ENCODE assay signal across 30 cellular contexts in genomic region chr2:69125816-69126215, GRCh38.
"Had no signal": no experiment of that assay in that cellular context is flagged by ENCODE, and none has a peak within 500 bp of the region (broad histone marks: within the 10 kb centered on the region; RNA-seq: fewer than 3 reads in every experiment).

No MANE protein-coding gene starts in this region.

- H3K9me3 ChIP-seq: ascending aorta had no signal

- H3K27ac ChIP-seq: ascending aorta, cardiac muscle cell, VCaP had no signal

- H3K4me3 ChIP-seq: ascending aorta, cardiac muscle cell had no signal

- H3K27me3 ChIP-seq: ascending aorta, cardiac muscle cell had no signal

- H3K36me3 ChIP-seq: cardiac muscle cell had no signal

- FAIRE-seq: bronchial epithelial cell, TTC549 had no signal

- DNase-seq: activated B cell treated with CpG ODN at 0.5 μM for 24 hours; activated CD4-positive, alpha-beta memory T cell treated with anti-CD3 and anti-CD28 coated beads for 36 hours; activated CD4-positive, alpha-beta T cell treated with anti-CD3 and anti-CD28 coated beads for 4 hours; activated CD4-positive, alpha-beta T cell treated with anti-CD3 and anti-CD28 coated beads, Interleukin-2, amount 10 ng/mL, durations not matched to agents 24 days and 14 days; activated CD4-positive, alpha-beta T cell treated with anti-CD3 and anti-CD28 coated beads, Interleukin-2, amount 50 U/mL, for 1 hour; activated CD4-positive, alpha-beta T cell treated with anti-CD3 and anti-CD28 coated beads, Interleukin-2, amount 50 U/mL, for 4 hours; activated CD4-positive, CD25-positive, alpha-beta regulatory T cell treated with anti-CD3 and anti-CD28 coated beads, Interleukin-2, amount 50 U/mL, for 72 hours; activated CD8-positive, alpha-beta memory T cell treated with anti-CD3 and anti-CD28 coated beads, Interleukin-2, amount 10 ng/mL, durations not matched to agents 7 days and 5 days; activated CD8-positive, alpha-beta memory T cell treated with anti-CD3 and anti-CD28 coated beads, Interleukin-2, amount 50 U/mL, for 48 hours; activated CD8-positive, alpha-beta T cell treated with anti-CD3 and anti-CD28 coated beads for 36 hours; activated effector memory CD4-positive, alpha-beta T cell treated with Interleukin-2 at 50 U/mL for 16 hours; activated gamma-delta T cell; activated naive CD4-positive, alpha-beta T cell treated with anti-CD3 and anti-CD28 coated beads, Interleukin-2, amount 10 ng/mL, durations not matched to agents 7 days and 5 days; activated naive CD4-positive, alpha-beta T cell treated with Interleukin-2 at 50 U/mL for 16 hours; activated naive CD8-positive, alpha-beta T cell treated with anti-CD3 and anti-CD28 coated beads, Interleukin-2, amount 10 ng/mL, durations not matched to agents 7 days and 5 days; activated naive CD8-positive, alpha-beta T cell treated with anti-CD3 and anti-CD28 coated beads, Interleukin-2, amount 50 U/mL, for 24 hours; activated T-cell treated with anti-CD3 and anti-CD28 coated beads, Interleukin-2, amount 50 U/mL, for 24 hours; activated T-cell treated with anti-CD3 and anti-CD28 coated beads, Interleukin-2, amount 50 U/mL, for 48 hours; amygdala; anterior cingulate cortex; caudate nucleus; cerebellar nuclear complex; T-helper 1 cell; T-helper 2 cell; T-helper 9 cell had no signal

- ATAC-seq: activated CD8-positive, alpha-beta memory T cell treated with anti-CD3 and anti-CD28 coated beads, Interleukin-2, amount 10 ng/mL, durations not matched to agents 7 days and 5 days; activated CD8-positive, alpha-beta T cell treated with anti-CD3 and anti-CD28 coated beads for 36 hours; activated naive CD8-positive, alpha-beta T cell treated with anti-CD3 and anti-CD28 coated beads, Interleukin-2, amount 50 U/mL, for 24 hours had no signal
